ENCODE assay signal across 7 cellular contexts in the genomic region with DNA sequence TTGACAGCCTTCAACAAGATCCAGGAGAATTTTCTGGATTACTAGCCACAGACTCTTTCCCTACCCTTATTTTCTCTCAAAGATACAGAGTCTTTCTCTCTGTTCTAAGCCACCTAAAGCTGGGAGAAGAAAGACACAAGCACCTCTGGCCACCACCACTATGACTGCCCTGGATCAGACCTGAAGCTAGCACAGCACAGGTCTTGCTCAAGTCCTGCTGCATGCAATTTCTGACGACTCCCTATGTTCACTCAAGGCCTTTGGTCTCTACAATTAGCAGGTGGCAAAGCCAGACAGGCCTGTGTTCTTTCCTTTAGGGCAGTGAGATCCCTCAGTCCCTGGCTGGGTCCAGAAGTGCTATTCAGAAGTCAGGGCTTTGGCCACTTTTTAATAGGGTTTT.
DNase-seq lines count a peak whose midpoint lies in the region; ATAC-seq, FAIRE-seq and TF ChIP-seq lines count a peak whose summit lies in the region.
"Not testable (repeated sequence)": the region's sequence is repeated elsewhere in the genome, so short reads cannot be mapped to it uniquely, and the experiment has no call there.

No MANE protein-coding gene starts in this region.

- CTCF ChIA-PET in PC-9 (lab: Charles Lee); GM12878 (lab: Yijun Ruan, JAX): not testable (repeated sequence)

- FAIRE-seq in GM12878 (lab: Jason Lieb, UNC); kidney (lab: Jason Lieb, UNC): not testable (repeated sequence)

- not testable (repeated sequence) for H3K27ac Mint-ChIP-seq in GM23338, nephron progenitor cell

- H3K4me1 Mint-ChIP-seq in GM23338 (peaks cover 17% of the 10 kb centered on the region), nephron progenitor cell (peaks cover 17% of the 10 kb centered on the region)

- SMC1A ChIA-PET in GM12878 (lab: Charles Lee; ENCODE audit: uncharacterized antibody, unreplicated experiment) = interaction anchor here (1.2 kb wide), 1 partner anchor 34 kb away, joined by 3 read pairs; no protein-coding TSS in a partner anchor

- RAD21 ChIA-PET in GM12878 (lab: Charles Lee; ENCODE audit: unreplicated experiment) = not testable (repeated sequence)

- TF ChIP-seq RAD21 in GM12878 (IDR thresholded peaks at IDR 0.05; ENCODE audit: insufficient read depth, low read depth, low read length) = not testable (repeated sequence)

- intact Hi-C loops in PC-9 (cut with micrococcal nuclease; ENCODE audit: unreplicated experiment); GM12878 (cut with micrococcal nuclease; ENCODE audit: unreplicated experiment); kidney (cut with DNase I): not testable (repeated sequence)

- not testable (repeated sequence) for TF ChIP-seq EP300 in GM12878 (IDR thresholded peaks at IDR 0.05; ENCODE audit: borderline replicate concordance in 1 of 2, control insufficient read depth in 1 of 2, low read depth in 2 of 2, low read length in 2 of 2)

- H3K4me2 ChIP-seq in GM23338, PC-9: not testable (repeated sequence)
- H3K4me2 ChIP-seq in Karpas-422 (ENCODE audit: low read depth, low read length, poor library complexity, severe bottlenecking) (peak overlapping the region; percentile 36), GM12878 (ENCODE audit: control insufficient read depth, insufficient read depth) (peak overlapping the region; percentile 50; the same call in 1 of the 2 replicates)

- not testable (repeated sequence) for H3K9ac ChIP-seq in Karpas-422 (ENCODE audit: low read length); GM12878 (ENCODE audit: control insufficient read depth, insufficient read depth, low read length); kidney (ENCODE audit: low read length in 2 of 2)

- not testable (repeated sequence) for H3K9me3 ChIP-seq in Karpas-422 (ENCODE audit: low read length); PC-9 (ENCODE audit: insufficient read depth, low read depth); GM12878 (replicated peaks; ENCODE audit: control insufficient read depth, insufficient read depth, low read length); kidney (ENCODE audit: control insufficient read depth in 1 of 2, low read length in 2 of 2)

- H3K27ac ChIP-seq in GM23338 (ENCODE audit: low read depth); Karpas-422 (ENCODE audit: low read length); PC-9; GM12878 (ENCODE audit: control insufficient read depth, insufficient read depth); kidney (ENCODE audit: low read depth in 2 of 2, low read length in 2 of 2): not testable (repeated sequence)

- in situ Hi-C loops in GM12878 (cut with MboI) = not testable (repeated sequence)

- H3F3A ChIP-seq in GM23338 (replicated peaks; ENCODE audit: low read depth) = peaks cover 11% of the 10 kb centered on the region
- not testable (repeated sequence) for H3F3A ChIP-seq in PC-9 (ENCODE audit: insufficient read depth, low read depth)

- peaks cover 28% of the 10 kb centered on the region for H3K9me3 Mint-ChIP-seq in GM23338
- peaks cover 48% of the 10 kb centered on the region for H3K9me3 Mint-ChIP-seq in nephron progenitor cell

- TF ChIP-seq CTCF in GM23338 (conservative IDR thresholded peaks at IDR 0.05; ENCODE audit: low read depth in 2 of 2); PC-9 (conservative IDR thresholded peaks at IDR 0.05); GM12878 (IDR thresholded peaks at IDR 0.05 in 2 of 3, conservative IDR thresholded peaks at IDR 0.05 in 1 of 3; ENCODE audit: control insufficient read depth in 2 of 3, extremely low read depth in 1 of 3, insufficient read depth in 1 of 3, low read depth in 3 of 3, low read length in 3 of 3); epithelial cell of esophagus (IDR thresholded peaks at IDR 0.05; ENCODE audit: insufficient read depth, low read depth, low read length, missing control alignments); kidney (IDR thresholded peaks at IDR 0.05; ENCODE audit: borderline replicate concordance, extremely low read depth, insufficient read depth); nephron progenitor cell (IDR thresholded peaks at IDR 0.05): not testable (repeated sequence)

- not testable (repeated sequence) for H3K4me3 Mint-ChIP-seq in GM23338
- peak overlapping the region; percentile 31 for H3K4me3 Mint-ChIP-seq in nephron progenitor cell

- H3K79me2 ChIP-seq in GM23338 (replicated peaks; ENCODE audit: insufficient read depth); Karpas-422 (ENCODE audit: low read length); PC-9 (ENCODE audit: low read depth): not testable (repeated sequence)
- peaks cover 35% of the 10 kb centered on the region for H3K79me2 ChIP-seq in GM12878 (ENCODE audit: control insufficient read depth, insufficient read depth, low read length)

- H3K36me3 Mint-ChIP-seq in GM23338 (ENCODE audit: low read depth); nephron progenitor cell (ENCODE audit: low read depth): not testable (repeated sequence)

- DNase-seq in GM23338 (ENCODE audit: low spot score) = peak; percentile 0
- peak; percentile 41 for DNase-seq in Karpas-422
- not testable (repeated sequence) for DNase-seq in PC-9; GM12878 (ENCODE audit: low read depth, low spot score); nephron progenitor cell
- peak; percentile 33 for DNase-seq in epithelial cell of esophagus (ENCODE audit: low read depth)
- DNase-seq in kidney = peak; percentile 66

- TSS peak; percentile 58 for BruUV-seq in PC-9 (replicated peaks; lab: Mats Ljungman, UMichigan)
- BruUV-seq in GM12878 (replicated peaks; lab: Mats Ljungman, UMichigan) = not testable (repeated sequence)

- ATAC-seq in GM23338, GM12878: not testable (repeated sequence)

- not testable (repeated sequence) for H3K4me3 ChIP-seq in GM23338; Karpas-422 (ENCODE audit: low read length); PC-9; GM12878; epithelial cell of esophagus (ENCODE audit: low read length); kidney (ENCODE audit: low read length in 2 of 2)

- H3K4me1 ChIP-seq in GM23338 (ENCODE audit: insufficient read depth) = peaks cover 28% of the 10 kb centered on the region
- peaks cover 28% of the 10 kb centered on the region for H3K4me1 ChIP-seq in Karpas-422 (ENCODE audit: low read length)
- H3K4me1 ChIP-seq in PC-9 (replicated peaks; ENCODE audit: insufficient read depth); GM12878 (ENCODE audit: control insufficient read depth, insufficient read depth, low read length); kidney (ENCODE audit: control insufficient read depth in 1 of 2, insufficient read depth in 1 of 2, low read depth in 1 of 2, low read length in 2 of 2): not testable (repeated sequence)

- POLR2A ChIA-PET in PC-9 (lab: Charles Lee; ENCODE audit: unreplicated experiment) = interaction anchor here (0.6 kb wide), 1 partner anchor 1013 kb away, joined by 5 read pairs; no protein-coding TSS in a partner anchor
- POLR2A ChIA-PET in GM12878 (lab: Charles Lee) = not testable (repeated sequence)

- TF ChIP-seq POLR2A in GM12878 (IDR thresholded peaks at IDR 0.05; ENCODE audit: low read depth, low read length) = not testable (repeated sequence)

- WGBS in GM12878 (ENCODE audit: insufficient coverage, insufficient replicate concordance, low lambda C conversion rate, missing lambda C conversion rate) = 39% methylated on average over 1 of the region's 1 CpG

- H3K27me3 ChIP-seq in GM23338 (ENCODE audit: insufficient read depth) = peaks cover 100% of the 10 kb centered on the region
- not testable (repeated sequence) for H3K27me3 ChIP-seq in Karpas-422 (ENCODE audit: low read length); PC-9 (ENCODE audit: insufficient read depth, low read depth); GM12878 (replicated peaks in 1 of 2; ENCODE audit: control insufficient read depth in 2 of 2, insufficient read depth in 2 of 2, low read length in 1 of 2)

- H2AFZ ChIP-seq in GM23338; Karpas-422 (ENCODE audit: low read length); PC-9; GM12878 (ENCODE audit: control insufficient read depth, low read depth, low read length): not testable (repeated sequence)

- not testable (repeated sequence) for H3K9me2 ChIP-seq in GM23338 (ENCODE audit: insufficient read depth); Karpas-422 (replicated peaks; ENCODE audit: insufficient read depth, low read length); PC-9 (ENCODE audit: insufficient read depth)

- H3K36me3 ChIP-seq in GM23338 (ENCODE audit: insufficient read depth); Karpas-422 (ENCODE audit: insufficient read depth, low read length); PC-9 (ENCODE audit: low read depth); GM12878 (ENCODE audit: control insufficient read depth in 2 of 2, insufficient read depth in 2 of 2, low read length in 1 of 2); kidney (ENCODE audit: control insufficient read depth in 1 of 2, insufficient read depth in 2 of 2, low read length in 2 of 2): not testable (repeated sequence)

- peaks cover 33% of the 10 kb centered on the region for H4K20me1 ChIP-seq in GM23338 (replicated peaks; ENCODE audit: insufficient read depth)
- H4K20me1 ChIP-seq in Karpas-422 (ENCODE audit: insufficient read depth, low read depth, low read length); PC-9 (ENCODE audit: insufficient read depth); GM12878 (ENCODE audit: control insufficient read depth, insufficient read depth): not testable (repeated sequence)

- H3K27me3 Mint-ChIP-seq in GM23338 (ENCODE audit: insufficient read depth, low read depth, poor library complexity) (peaks cover 80% of the 10 kb centered on the region), nephron progenitor cell (ENCODE audit: low read depth, poor library complexity) (peaks cover 86% of the 10 kb centered on the region)

TF ChIP-seq in GM23338, 12 proteins besides CTCF, POLR2A, EP300 and RAD21:
- peak; percentile 51 for TF ChIP-seq EZH2 (IDR thresholded peaks at IDR 0.05; ENCODE audit: low read depth, unreplicated experiment)
